In genomic region chr1:30164693-30165092, GRCh38 we compare ENCODE assay signal across 3 cellular contexts.
"Had no signal": no experiment of that assay in that cellular context is flagged by ENCODE, and none has a peak within 500 bp of the region (broad histone marks: within the 10 kb centered on the region; RNA-seq: fewer than 3 reads in every experiment).

No MANE protein-coding gene starts in this region.

- DNase-seq: GDM1, GF-D8 had no signal

- H3K4me3 ChIP-seq: GM12878 had no signal
